ENCODE assay signal across 8 cellular contexts in genomic region chr6:26183237-26183580, GRCh38.
A peak's percentile ranks its signal among the peaks of the same experiment; 100 is the strongest.
DNase-seq lines count a peak whose midpoint lies in the region; ATAC-seq and TF ChIP-seq lines count a peak whose summit lies in the region.

No MANE protein-coding gene starts in this region.

- peak overlapping the region; percentile 61 for H3K27ac ChIP-seq in CD8-positive, alpha-beta T cell (ENCODE audit: low read depth, low read length)
- H3K27ac ChIP-seq in gastroesophageal sphincter (peak overlapping the region; percentile 70 to 90 (median 86)), prostate gland (peak overlapping the region; percentile 83 to 85)

- H3K9me3 Mint-ChIP-seq in CD8-positive, alpha-beta T cell = no peaks in the 10 kb centered on the region
- H3K9me3 Mint-ChIP-seq in activated CD8-positive, alpha-beta T cell treated with anti-CD3 and anti-CD28 coated beads for 36 hours = peaks cover 2% of the 10 kb centered on the region

- POLR2A ChIA-PET in CD8-positive, alpha-beta T cell (lab: Charles Lee) = interaction anchor here (0.6 to 10.6 kb wide), 32 partner anchors 9 to 1710 kb away, joined by 3 to 604 read pairs (median 6); partner anchors contain the start of gene HMGN4
- POLR2A ChIA-PET in activated CD8-positive, alpha-beta T cell treated with anti-CD3 and anti-CD28 coated beads for 36 hours (lab: Charles Lee) = interaction anchor here (0.7 to 20.3 kb wide), 32 partner anchors 9 to 1625 kb away, joined by 3 to 883 read pairs (median 5); a partner anchor contains a TSS

- no peak for TF ChIP-seq CTCF in CD8-positive, alpha-beta T cell (IDR thresholded peaks at IDR 0.05)
- no peak for TF ChIP-seq CTCF in activated CD8-positive, alpha-beta T cell treated with anti-CD3 and anti-CD28 coated beads for 36 hours (IDR thresholded peaks at IDR 0.05)
- TF ChIP-seq CTCF in gastroesophageal sphincter (IDR thresholded peaks at IDR 0.05) = no peak
- TF ChIP-seq CTCF in prostate gland (IDR thresholded peaks at IDR 0.05) = no peak
- TF ChIP-seq CTCF in GM20000 (IDR thresholded peaks at IDR 0.05; ENCODE audit: extremely low read depth, missing control alignments) = no peak

- peaks cover 18% of the 10 kb centered on the region for H3K4me1 ChIP-seq in CD8-positive, alpha-beta T cell (ENCODE audit: insufficient read depth, low read length)
- peaks cover 0 to 20% (median 4%) of the 10 kb centered on the region in 3 donors for H3K4me1 ChIP-seq in gastroesophageal sphincter
- H3K4me1 ChIP-seq in prostate gland (replicated peaks) = no peaks in the 10 kb centered on the region

- H3K9me3 ChIP-seq in CD8-positive, alpha-beta T cell (ENCODE audit: low read length) = no peaks in the 10 kb centered on the region
- no peaks in the 10 kb centered on the region for H3K9me3 ChIP-seq in gastroesophageal sphincter
- no peaks in the 10 kb centered on the region for H3K9me3 ChIP-seq in prostate gland

- WGBS in gastroesophageal sphincter (ENCODE audit: low coverage in 1 of 2), 2 donors = 3 to 4% methylated on average over 6 to 9 of the region's 11 CpGs
- 3% methylated on average over 11 of the region's 11 CpGs for WGBS in prostate gland

- peaks cover 37% of the 10 kb centered on the region for H3K4me1 Mint-ChIP-seq in CD8-positive, alpha-beta T cell (ENCODE audit: low read depth)
- peaks cover 34% of the 10 kb centered on the region for H3K4me1 Mint-ChIP-seq in activated CD8-positive, alpha-beta T cell treated with anti-CD3 and anti-CD28 coated beads for 36 hours (ENCODE audit: low read depth)

- TF ChIP-seq POLR2A in gastroesophageal sphincter (IDR thresholded peaks at IDR 0.05) (no peak), prostate gland (IDR thresholded peaks at IDR 0.05) (no peak), erythroblast (IDR thresholded peaks at IDR 0.05; ENCODE audit: low read length) (no peak)

- intact Hi-C loops in CD8-positive, alpha-beta T cell (cut with DNase I, micrococcal nuclease) = loop anchor here (1.0 to 10.0 kb wide), 5 partner anchors 8 to 1654 kb away; a partner anchor contains a TSS
- intact Hi-C loops in activated CD8-positive, alpha-beta T cell treated with anti-CD3 and anti-CD28 coated beads for 36 hours (cut with micrococcal nuclease) = no loop called here
- intact Hi-C loops in prostate gland (cut with DNase I) = no loop called here

- peak overlapping the region; percentile 60 for H3K4me3 ChIP-seq in CD8-positive, alpha-beta T cell (ENCODE audit: low read depth, low read length)
- H3K4me3 ChIP-seq in gastroesophageal sphincter (peak overlapping the region; percentile 42 to 56), prostate gland (peak overlapping the region; percentile 35 to 38)

- peaks cover 3% of the 10 kb centered on the region for H3K36me3 Mint-ChIP-seq in CD8-positive, alpha-beta T cell
- H3K36me3 Mint-ChIP-seq in activated CD8-positive, alpha-beta T cell treated with anti-CD3 and anti-CD28 coated beads for 36 hours (ENCODE audit: low read depth) = no peaks in the 10 kb centered on the region

- peak in 1 of 7 experiments; percentile 37 for DNase-seq in CD8-positive, alpha-beta T cell
- DNase-seq in activated CD8-positive, alpha-beta T cell treated with anti-CD3 and anti-CD28 coated beads for 36 hours = no peak
- DNase-seq in prostate gland (ENCODE audit: low spot score) (no peak), GM20000 (ENCODE audit: low spot score) (no peak), erythroblast (lab: John Stamatoyannopoulos, UW) (no peak), SKM-1 (lab: John Stamatoyannopoulos, UW; ENCODE audit: unreplicated experiment) (no peak)

- H3K27ac Mint-ChIP-seq in CD8-positive, alpha-beta T cell = peak overlapping the region; percentile 99
- H3K27ac Mint-ChIP-seq in activated CD8-positive, alpha-beta T cell treated with anti-CD3 and anti-CD28 coated beads for 36 hours = peak overlapping the region; percentile 84

- no peaks in the 10 kb centered on the region for H3K27me3 Mint-ChIP-seq in CD8-positive, alpha-beta T cell (ENCODE audit: low read depth)
- H3K27me3 Mint-ChIP-seq in activated CD8-positive, alpha-beta T cell treated with anti-CD3 and anti-CD28 coated beads for 36 hours = no peaks in the 10 kb centered on the region

- H3K4me3 Mint-ChIP-seq in CD8-positive, alpha-beta T cell = peak overlapping the region; percentile 100
- peak overlapping the region; percentile 76 for H3K4me3 Mint-ChIP-seq in activated CD8-positive, alpha-beta T cell treated with anti-CD3 and anti-CD28 coated beads for 36 hours

- CTCF ChIA-PET in CD8-positive, alpha-beta T cell (lab: Charles Lee) = interaction anchor here (1.0 to 4.3 kb wide), 12 partner anchors 10 to 158 kb away, joined by 3 to 24 read pairs (median 4); a partner anchor contains a TSS
- CTCF ChIA-PET in activated CD8-positive, alpha-beta T cell treated with anti-CD3 and anti-CD28 coated beads for 36 hours (lab: Charles Lee) = interaction anchor here (0.8 to 3.2 kb wide), 9 partner anchors 10 to 148 kb away, joined by 3 to 24 read pairs (median 4); a partner anchor contains a TSS

- H3K36me3 ChIP-seq in CD8-positive, alpha-beta T cell (ENCODE audit: insufficient read depth, low read length) = no peaks in the 10 kb centered on the region
- H3K36me3 ChIP-seq in gastroesophageal sphincter (no peaks in the 10 kb centered on the region), prostate gland (no peaks in the 10 kb centered on the region)

- no peak for TF ChIP-seq EP300 in gastroesophageal sphincter (IDR thresholded peaks at IDR 0.05)

- peak; percentile 22 for ATAC-seq in CD8-positive, alpha-beta T cell
- peak; percentile 3 for ATAC-seq in activated CD8-positive, alpha-beta T cell treated with anti-CD3 and anti-CD28 coated beads for 36 hours
- ATAC-seq in gastroesophageal sphincter = peak; percentile 42
- ATAC-seq in HG03460 (IDR thresholded peaks at IDR 0.05; ENCODE audit: unreplicated experiment) = no peak

- H3K27me3 ChIP-seq in CD8-positive, alpha-beta T cell (ENCODE audit: insufficient read depth, low read length) = no peaks in the 10 kb centered on the region
- no peaks in the 10 kb centered on the region for H3K27me3 ChIP-seq in gastroesophageal sphincter
- no peaks in the 10 kb centered on the region for H3K27me3 ChIP-seq in prostate gland (replicated peaks; ENCODE audit: insufficient read depth)

Comparison
In these comparisons a context has a peak if more than half of its experiments do, and no peak if none do; other contexts are left out.
1. intact Hi-C loops: an anchor here in CD8-positive, alpha-beta T cell (1.0 to 10.0 kb wide); none called in activated CD8-positive, alpha-beta T cell treated with anti-CD3 and anti-CD28 coated beads for 36 hours and prostate gland.